17 cellular contexts compared by ENCODE assay signal in the genomic region with DNA sequence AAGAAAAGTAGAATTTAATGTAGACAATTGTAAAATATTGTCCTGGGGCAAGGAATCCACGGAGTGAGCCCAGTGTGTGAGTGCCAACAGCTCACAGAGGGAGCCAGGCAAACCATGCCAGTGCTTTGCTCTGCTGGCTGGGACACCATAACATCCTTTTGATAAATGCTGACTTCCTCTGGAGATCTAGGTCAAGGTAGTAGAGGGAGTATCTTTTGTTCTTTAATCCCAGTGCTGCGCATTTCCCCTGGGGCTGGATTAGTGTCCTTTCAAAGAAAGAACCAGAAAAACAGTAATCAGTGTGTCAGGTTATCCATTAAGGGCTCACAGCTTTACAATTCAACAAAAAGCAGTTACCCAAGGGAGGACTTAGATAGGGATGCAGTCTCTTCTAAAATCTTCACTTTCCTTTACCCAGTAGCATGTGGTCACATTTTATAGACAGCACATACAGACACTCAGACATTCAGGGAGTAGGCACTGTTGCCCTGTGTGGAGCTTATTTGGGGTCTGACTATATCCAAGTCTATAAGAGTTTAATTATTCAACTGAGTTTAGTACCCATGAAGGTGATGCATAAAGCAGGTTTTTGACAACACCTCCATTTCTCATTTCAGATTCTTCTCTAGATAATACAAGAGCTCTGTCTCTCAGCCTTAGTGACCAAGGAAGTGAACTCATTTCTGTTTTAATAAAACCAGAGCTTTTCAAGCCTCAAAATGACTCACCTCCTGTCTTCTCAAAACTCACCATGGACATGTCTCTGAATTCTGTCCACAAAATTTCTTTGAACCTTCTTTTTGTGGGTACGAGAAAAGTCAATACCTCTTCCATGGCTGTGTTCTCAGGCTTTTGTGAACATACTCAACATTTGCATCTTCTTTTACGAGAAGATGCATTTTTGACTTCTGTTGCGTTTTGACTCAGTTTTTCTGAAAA.
DNase-seq lines count a peak whose midpoint lies in the region; ATAC-seq and TF ChIP-seq lines count a peak whose summit lies in the region.
"Had no signal": no experiment of that assay in that cellular context is flagged by ENCODE, and none has a peak within 500 bp of the region (broad histone marks: within the 10 kb centered on the region; RNA-seq: fewer than 3 reads in every experiment).

No MANE protein-coding gene starts in this region.

- no peak overlapping the region for H3K4me3 Mint-ChIP-seq in glutamatergic neuron (ENCODE audit: unreplicated experiment)
- H3K4me3 Mint-ChIP-seq: activated CD8-positive, alpha-beta T cell treated with anti-CD3 and anti-CD28 coated beads for 36 hours; B cell; stimulated activated naive B cell treated with anti-CD40 and anti-IgM and Interleukin-4, amounts not matched to agents 10 μg/mL and 1 μg/mL and 100 μg/mL, for 72 hours had no signal

- peaks cover 2% of the 10 kb centered on the region for H3K27me3 Mint-ChIP-seq in glutamatergic neuron (ENCODE audit: unreplicated experiment)
- H3K27me3 Mint-ChIP-seq: B cell had no signal

- H3K27ac Mint-ChIP-seq in glutamatergic neuron (ENCODE audit: unreplicated experiment) = no peak overlapping the region
- H3K27ac Mint-ChIP-seq: activated CD8-positive, alpha-beta T cell treated with anti-CD3 and anti-CD28 coated beads for 36 hours; B cell; stimulated activated naive B cell treated with anti-CD40 and anti-IgM and Interleukin-4, amounts not matched to agents 10 μg/mL and 1 μg/mL and 100 μg/mL, for 72 hours had no signal

- H3K4me1 Mint-ChIP-seq in glutamatergic neuron (ENCODE audit: low read depth, unreplicated experiment) = peaks cover 3% of the 10 kb centered on the region
- H3K4me1 Mint-ChIP-seq: B cell; stimulated activated naive B cell treated with anti-CD40 and anti-IgM and Interleukin-4, amounts not matched to agents 10 μg/mL and 1 μg/mL and 100 μg/mL, for 72 hours had no signal

- ATAC-seq in GM21619 (IDR thresholded peaks at IDR 0.05; ENCODE audit: unreplicated experiment) = peak; percentile 50
- no peak for ATAC-seq in GM18909 (IDR thresholded peaks at IDR 0.05; ENCODE audit: poor library complexity, unreplicated experiment)
- ATAC-seq in GM18907 (IDR thresholded peaks at IDR 0.05; ENCODE audit: unreplicated experiment) = no peak
- ATAC-seq: activated CD8-positive, alpha-beta T cell treated with anti-CD3 and anti-CD28 coated beads for 36 hours; mucosa of descending colon; stimulated activated naive B cell treated with anti-CD40 and anti-IgM and Interleukin-4, amounts not matched to agents 10 μg/mL and 1 μg/mL and 100 μg/mL, for 72 hours had no signal

- TF ChIP-seq CTCF in glutamatergic neuron (IDR thresholded peaks at IDR 0.05; ENCODE audit: partially characterized antibody, unreplicated experiment) = no peak

- no peaks in the 10 kb centered on the region for H3K36me3 Mint-ChIP-seq in glutamatergic neuron (ENCODE audit: unreplicated experiment)
- H3K36me3 Mint-ChIP-seq: stimulated activated naive B cell treated with anti-CD40 and anti-IgM and Interleukin-4, amounts not matched to agents 10 μg/mL and 1 μg/mL and 100 μg/mL, for 72 hours had no signal

- no peaks in the 10 kb centered on the region for H3K9me3 Mint-ChIP-seq in glutamatergic neuron (ENCODE audit: unreplicated experiment)

- DNase-seq in ELR (ENCODE audit: low read depth) (peak; percentile 4), NCI-H82 (lab: John Stamatoyannopoulos, UW) (peak; percentile 75), glutamatergic neuron (peak; percentile 16), NCI-H524 treated with DMSO at 0.1 percent for 48 hours (lab: John Stamatoyannopoulos, UW) (no peak), T1000 (lab: John Stamatoyannopoulos, UW) (no peak)
- DNase-seq: activated CD8-positive, alpha-beta T cell treated with anti-CD3 and anti-CD28 coated beads for 36 hours; DMS53; head of caudate nucleus; kidney; mucosa of descending colon; NCI-H2171; ovary; stimulated activated naive B cell treated with anti-CD40 and anti-IgM and Interleukin-4, amounts not matched to agents 10 μg/mL and 1 μg/mL and 100 μg/mL, for 72 hours had no signal

Comparison
In these comparisons a context has a peak if more than half of its experiments do, and no peak if none do; other contexts are left out.
1. DNase-seq: peak in ELR (single experiment), NCI-H82 (single experiment) and glutamatergic neuron (single experiment); none in NCI-H524 treated with DMSO at 0.1 percent for 48 hours (single experiment) and T1000 (single experiment).